ENCODE assay signal across 25 cellular contexts in genomic region chr11:134407923-134408322, GRCh38.
"Had no signal": no experiment of that assay in that cellular context is flagged by ENCODE, and none has a peak within 500 bp of the region (broad histone marks: within the 10 kb centered on the region; RNA-seq: fewer than 3 reads in every experiment).

No MANE protein-coding gene starts in this region.

- H3K9me3 ChIP-seq: body of pancreas, thyroid gland, upper lobe of left lung, vagina had no signal

- DNase-seq: activated CD4-positive, alpha-beta T cell treated with anti-CD3 and anti-CD28 coated beads for 36 hours; activated CD4-positive, CD25-positive, alpha-beta regulatory T cell; activated CD8-positive, alpha-beta memory T cell treated with anti-CD3 and anti-CD28 coated beads, Interleukin-2, amount 10 ng/mL, durations not matched to agents 7 days and 5 days; activated CD8-positive, alpha-beta T cell treated with anti-CD3 and anti-CD28 coated beads, Interleukin-2, amount 10 ng/mL, durations not matched to agents 7 days and 5 days; activated naive CD8-positive, alpha-beta T cell treated with anti-CD3 and anti-CD28 coated beads, Interleukin-2, amount 50 U/mL, for 24 hours; activated T-cell treated with anti-CD3 and anti-CD28 coated beads, Interleukin-2, amount 50 U/mL, for 48 hours; body of pancreas; endodermal cell; foreskin fibroblast; heart right ventricle; kidney glomerular epithelial cell; mesendoderm; nephron progenitor cell; right cardiac atrium; stimulated activated CD4-positive, alpha-beta T cell treated with anti-CD3 and anti-CD28 coated beads, Interleukin-2, amount 100 ng/mL, for 48 hours; stimulated activated naive CD8-positive, alpha-beta T cell treated with anti-CD3 and anti-CD28 coated beads, Interleukin-15, Interleukin-2, amounts not matched to agents 100 U/mL and 50 U/mL, for 24 hours; T-helper 1 cell; thyroid gland; upper lobe of left lung had no signal

- H3K4me3 Mint-ChIP-seq: activated CD4-positive, alpha-beta T cell treated with anti-CD3 and anti-CD28 coated beads for 36 hours; activated CD8-positive, alpha-beta memory T cell treated with anti-CD3 and anti-CD28 coated beads, Interleukin-2, amount 10 ng/mL, durations not matched to agents 7 days and 5 days; activated CD8-positive, alpha-beta T cell treated with anti-CD3 and anti-CD28 coated beads, Interleukin-2, amount 10 ng/mL, durations not matched to agents 7 days and 5 days; activated naive CD4-positive, alpha-beta T cell treated with anti-CD3 and anti-CD28 coated beads, Interleukin-2, amount 50 U/mL, for 24 hours; activated naive CD8-positive, alpha-beta T cell treated with anti-CD3 and anti-CD28 coated beads, Interleukin-2, amount 50 U/mL, for 24 hours; endodermal cell; nephron progenitor cell; T-helper 2 cell treated with Interferon-gamma antibody and Interleukin-4, amounts not matched to agents 5 μg/mL and 100 μg/mL, for 36 hours had no signal

- ATAC-seq: activated CD4-positive, alpha-beta T cell treated with anti-CD3 and anti-CD28 coated beads for 36 hours; activated CD8-positive, alpha-beta memory T cell treated with anti-CD3 and anti-CD28 coated beads, Interleukin-2, amount 10 ng/mL, durations not matched to agents 7 days and 5 days; activated CD8-positive, alpha-beta T cell treated with anti-CD3 and anti-CD28 coated beads, Interleukin-2, amount 10 ng/mL, durations not matched to agents 7 days and 5 days; activated naive CD8-positive, alpha-beta T cell treated with anti-CD3 and anti-CD28 coated beads, Interleukin-2, amount 50 U/mL, for 24 hours; body of pancreas; esophagus mucosa; heart right ventricle; right cardiac atrium; stimulated activated naive CD8-positive, alpha-beta T cell treated with anti-CD3 and anti-CD28 coated beads, Interleukin-15, Interleukin-2, amounts not matched to agents 100 U/mL and 50 U/mL, for 24 hours had no signal

- H3K36me3 Mint-ChIP-seq: activated CD8-positive, alpha-beta memory T cell treated with anti-CD3 and anti-CD28 coated beads, Interleukin-2, amount 10 ng/mL, durations not matched to agents 7 days and 5 days; activated naive CD4-positive, alpha-beta T cell treated with anti-CD3 and anti-CD28 coated beads, Interleukin-2, amount 50 U/mL, for 24 hours had no signal

- H3K4me3 ChIP-seq: body of pancreas, heart right ventricle, lung, thyroid gland, upper lobe of left lung, vagina had no signal

- H3K27ac Mint-ChIP-seq: activated CD4-positive, alpha-beta T cell treated with anti-CD3 and anti-CD28 coated beads for 36 hours; activated CD8-positive, alpha-beta memory T cell treated with anti-CD3 and anti-CD28 coated beads, Interleukin-2, amount 10 ng/mL, durations not matched to agents 7 days and 5 days; activated CD8-positive, alpha-beta T cell treated with anti-CD3 and anti-CD28 coated beads, Interleukin-2, amount 10 ng/mL, durations not matched to agents 7 days and 5 days; activated naive CD4-positive, alpha-beta T cell treated with anti-CD3 and anti-CD28 coated beads, Interleukin-2, amount 50 U/mL, for 24 hours; activated naive CD8-positive, alpha-beta T cell treated with anti-CD3 and anti-CD28 coated beads, Interleukin-2, amount 50 U/mL, for 24 hours; activated T-helper 2 cell treated with anti-CD3 and anti-CD28 coated beads, Interferon-gamma antibody, Interleukin-2, Interleukin-4, amounts not matched to agents 10 μg/mL and 5 μg/mL and 100 μg/mL, durations not matched to agents 14 hours and 24 hours and 36 hours; endodermal cell; nephron progenitor cell; T-helper 2 cell treated with Interferon-gamma antibody and Interleukin-4, amounts not matched to agents 5 μg/mL and 100 μg/mL, for 36 hours had no signal

- H3K27me3 ChIP-seq: body of pancreas, thyroid gland had no signal

- H3K27ac ChIP-seq: body of pancreas, heart right ventricle, thyroid gland, upper lobe of left lung, vagina had no signal

- H3K9me3 Mint-ChIP-seq: activated naive CD4-positive, alpha-beta T cell treated with anti-CD3 and anti-CD28 coated beads, Interleukin-2, amount 50 U/mL, for 24 hours; activated naive CD8-positive, alpha-beta T cell treated with anti-CD3 and anti-CD28 coated beads, Interleukin-2, amount 50 U/mL, for 24 hours; activated T-helper 2 cell treated with anti-CD3 and anti-CD28 coated beads, Interferon-gamma antibody, Interleukin-2, Interleukin-4, amounts not matched to agents 10 μg/mL and 5 μg/mL and 100 μg/mL, durations not matched to agents 14 hours and 24 hours and 36 hours; endodermal cell; nephron progenitor cell; T-helper 2 cell treated with Interferon-gamma antibody and Interleukin-4, amounts not matched to agents 5 μg/mL and 100 μg/mL, for 36 hours had no signal

- H3K36me3 ChIP-seq: heart right ventricle, thyroid gland, upper lobe of left lung, vagina had no signal
